Comparison of ENCODE assay signal across 8 cellular contexts in genomic region chr17:75783803-75784472, GRCh38. TPM values are rescaled to one million over a fixed set of nuclear protein-coding genes. Genes with fewer than 3 reads are reported as not detected.
DNase-seq lines count a peak whose midpoint lies in the region; TF ChIP-seq lines count a peak whose summit lies in the region.

No MANE protein-coding gene starts in this region.

- H3K9me3 Mint-ChIP-seq in activated T-cell treated with anti-CD3 and anti-CD28 coated beads, Interleukin-2, amount 50 U/mL, for 24 hours = no peaks in the 10 kb centered on the region

- H3K4me1 ChIP-seq in OCI-LY1 (ENCODE audit: insufficient read depth, low read length, severe bottlenecking) = peaks cover 56% of the 10 kb centered on the region
- H3K4me1 ChIP-seq in mucosa of stomach (ENCODE audit: control insufficient read depth, insufficient read depth, low read length) = peaks cover 33% of the 10 kb centered on the region

- no peaks in the 10 kb centered on the region for H3K9me2 ChIP-seq in OCI-LY1 (ENCODE audit: low read depth, low read length)

- no peaks in the 10 kb centered on the region for H3K27me3 Mint-ChIP-seq in activated T-cell treated with anti-CD3 and anti-CD28 coated beads, Interleukin-2, amount 50 U/mL, for 24 hours

- peaks cover 58% of the 10 kb centered on the region for H3K4me1 Mint-ChIP-seq in activated T-cell treated with anti-CD3 and anti-CD28 coated beads, Interleukin-2, amount 50 U/mL, for 24 hours (ENCODE audit: low read depth)

- peaks cover 8% of the 10 kb centered on the region for H3K36me3 ChIP-seq in OCI-LY1 (ENCODE audit: insufficient read depth, low read length)
- H3K36me3 ChIP-seq in mucosa of stomach (ENCODE audit: control insufficient read depth, insufficient read depth, low read length) = no peaks in the 10 kb centered on the region

- peaks cover 14% of the 10 kb centered on the region for H3F3A ChIP-seq in OCI-LY1 (ENCODE audit: insufficient read depth, low read length)

- H3K27ac ChIP-seq in OCI-LY1 (ENCODE audit: low read depth, low read length, poor library complexity, severe bottlenecking) (peak overlapping the region; percentile 98), dorsolateral prefrontal cortex (peak overlapping the region; percentile 95 to 100 (median 100))

- intact Hi-C loops in dorsolateral prefrontal cortex (cut with DNase I) = loop anchor here (2.0 kb wide), 1 partner anchor 71 kb away; the partner anchor contains the start of gene WBP2 (in 2 of the 2)

- peak overlapping the region; percentile 87 for H3K4me3 Mint-ChIP-seq in activated T-cell treated with anti-CD3 and anti-CD28 coated beads, Interleukin-2, amount 50 U/mL, for 24 hours

- H3K9ac ChIP-seq in OCI-LY1 (ENCODE audit: low read length) (peak overlapping the region; percentile 98), mucosa of stomach (ENCODE audit: low read length) (peak overlapping the region; percentile 82)

- H3K9me3 ChIP-seq in OCI-LY1 (ENCODE audit: low read length) = no peaks in the 10 kb centered on the region
- no peaks in the 10 kb centered on the region for H3K9me3 ChIP-seq in mucosa of stomach (ENCODE audit: control insufficient read depth, low read length)

- TF ChIP-seq CTCF in OCI-LY1 (IDR thresholded peaks at IDR 0.05; ENCODE audit: low read length) = no peak
- TF ChIP-seq CTCF in dorsolateral prefrontal cortex (IDR thresholded peaks at IDR 0.05 in 54 of 56, conservative IDR thresholded peaks at IDR 0.05 in 2 of 56; ENCODE audit: low read depth in 1 of 56, partially characterized antibody in 56 of 56) = no peak

- H3K79me2 ChIP-seq in OCI-LY1 (ENCODE audit: insufficient read depth, low read length) = peaks cover 44% of the 10 kb centered on the region

- H3K27ac Mint-ChIP-seq in activated T-cell treated with anti-CD3 and anti-CD28 coated beads, Interleukin-2, amount 50 U/mL, for 24 hours = peak overlapping the region; percentile 99

- H2AFZ ChIP-seq in OCI-LY1 (ENCODE audit: low read length) = no peak overlapping the region

- DNase-seq in activated T-cell treated with anti-CD3 and anti-CD28 coated beads, Interleukin-2, amount 50 U/mL, for 24 hours = no peak
- DNase-seq in activated T-cell treated with anti-CD3 and anti-CD28 coated beads, Interleukin-2, amount 50 U/mL, for 1 hour = no peak
- DNase-seq in dorsolateral prefrontal cortex (peak in 5 of 10 donors; percentile 30 to 52 (median 48)), COR-L47 (lab: John Stamatoyannopoulos, UW) (no peak), RKO (ENCODE audit: low spot score) (no peak)
- no peak for DNase-seq in NK-92 treated with Interleukin-12 subunit alpha and Interleukin-12 subunit beta, amount 100 ng/mL, for 24 hours (lab: John Stamatoyannopoulos, UW)

- H3K27me3 ChIP-seq in OCI-LY1 (ENCODE audit: insufficient read depth, low read length) = no peaks in the 10 kb centered on the region
- H3K27me3 ChIP-seq in dorsolateral prefrontal cortex = no peaks in the 10 kb centered on the region
- no peaks in the 10 kb centered on the region for H3K27me3 ChIP-seq in mucosa of stomach (ENCODE audit: control insufficient read depth, insufficient read depth, low read length)

- H3K4me2 ChIP-seq in OCI-LY1 (ENCODE audit: low read length) = peak overlapping the region; percentile 79

- H4K20me1 ChIP-seq in OCI-LY1 (ENCODE audit: insufficient read depth, low read length) = no peaks in the 10 kb centered on the region

- peak overlapping the region; percentile 77 for H3K4me3 ChIP-seq in OCI-LY1 (ENCODE audit: low read depth, low read length, poor library complexity, severe bottlenecking)
- peak overlapping the region; percentile 55 to 94 (median 77) for H3K4me3 ChIP-seq in dorsolateral prefrontal cortex
- H3K4me3 ChIP-seq in mucosa of stomach (ENCODE audit: low read length) = peak overlapping the region; percentile 56

- peaks cover 29% of the 10 kb centered on the region for H3K36me3 Mint-ChIP-seq in activated T-cell treated with anti-CD3 and anti-CD28 coated beads, Interleukin-2, amount 50 U/mL, for 24 hours (ENCODE audit: low read depth)

RNA-seq across cellular contexts. Expression of gene UNK, which starts 0.7 kb away (rescaled TPM):
- total RNA-seq in dorsolateral prefrontal cortex = 10 to 100 TPM; 20.6 to 51.6 (median 29.4) TPM

RNA-seq across cellular contexts. Expression of gene GALK1, which starts 18.9 kb away (rescaled TPM):
- total RNA-seq in dorsolateral prefrontal cortex = 10 to 100 TPM in 114 of 120 experiments, 1 to 10 TPM in 6; 6.0 to 32.0 (median 16.1) TPM
